Comparison of ENCODE assay signal across 26 cellular contexts in the genomic region with DNA sequence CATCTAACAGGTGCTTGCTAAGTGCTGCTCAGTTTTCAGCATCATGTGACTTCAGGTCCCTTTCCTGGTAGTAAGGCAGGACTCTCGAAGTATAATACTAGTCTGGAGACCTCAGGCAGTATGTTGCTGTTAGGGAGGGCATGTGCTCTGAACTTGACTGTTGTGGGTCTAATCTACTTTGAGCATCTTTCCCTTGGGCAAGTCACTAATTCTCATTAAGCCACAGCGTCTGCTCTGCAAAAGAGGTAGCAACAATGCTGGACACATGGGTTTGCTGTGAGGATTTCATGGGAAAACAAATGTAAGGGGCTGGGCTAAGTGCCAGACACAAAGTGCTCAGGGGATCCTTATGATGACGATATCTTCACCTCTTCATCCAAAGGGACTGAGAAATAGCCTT.
"Had no signal": no experiment of that assay in that cellular context is flagged by ENCODE, and none has a peak within 500 bp of the region (broad histone marks: within the 10 kb centered on the region; RNA-seq: fewer than 3 reads in every experiment).

No MANE protein-coding gene starts in this region.

- H3K27me3 ChIP-seq: esophagus squamous epithelium, gastroesophageal sphincter, testis, uterus had no signal

- H3K27ac ChIP-seq: esophagus squamous epithelium, gastroesophageal sphincter, testis, uterus, VCaP had no signal

- H3K4me2 ChIP-seq: smooth muscle cell had no signal

- H3K4me3 Mint-ChIP-seq: activated CD4-positive, alpha-beta T cell treated with anti-CD3 and anti-CD28 coated beads, Interleukin-2, amount 10 ng/mL, durations not matched to agents 7 days and 5 days; activated CD8-positive, alpha-beta memory T cell treated with anti-CD3 and anti-CD28 coated beads, Interleukin-2, amount 10 ng/mL, durations not matched to agents 7 days and 5 days; activated CD8-positive, alpha-beta T cell treated with anti-CD3 and anti-CD28 coated beads for 36 hours; activated naive CD8-positive, alpha-beta T cell treated with anti-CD3 and anti-CD28 coated beads, Interleukin-2, amount 50 U/mL, for 24 hours; endodermal cell; memory B cell; neural crest cell; stimulated activated naive B cell treated with anti-CD40 and anti-IgM and Interleukin-4, amounts not matched to agents 10 μg/mL and 1 μg/mL and 100 μg/mL, for 72 hours had no signal

- H3K36me3 Mint-ChIP-seq: activated CD8-positive, alpha-beta memory T cell treated with anti-CD3 and anti-CD28 coated beads, Interleukin-2, amount 10 ng/mL, durations not matched to agents 7 days and 5 days; memory B cell; stimulated activated naive B cell treated with anti-CD40 and anti-IgM and Interleukin-4, amounts not matched to agents 10 μg/mL and 1 μg/mL and 100 μg/mL, for 72 hours had no signal

- H3K4me3 ChIP-seq: esophagus squamous epithelium, gastroesophageal sphincter, smooth muscle cell, testis, uterus had no signal

- H3K36me3 ChIP-seq: esophagus squamous epithelium, gastroesophageal sphincter, uterus had no signal

- H3K27me3 Mint-ChIP-seq: stimulated activated naive B cell treated with anti-CD40 and anti-IgM and Interleukin-4, amounts not matched to agents 10 μg/mL and 1 μg/mL and 100 μg/mL, for 72 hours had no signal

- H3K9me3 Mint-ChIP-seq: activated CD4-positive, alpha-beta T cell treated with anti-CD3 and anti-CD28 coated beads, Interleukin-2, amount 10 ng/mL, durations not matched to agents 7 days and 5 days; activated CD8-positive, alpha-beta T cell treated with anti-CD3 and anti-CD28 coated beads for 36 hours; activated naive CD8-positive, alpha-beta T cell treated with anti-CD3 and anti-CD28 coated beads, Interleukin-2, amount 50 U/mL, for 24 hours; endodermal cell; memory B cell; neural crest cell; stimulated activated naive B cell treated with anti-CD40 and anti-IgM and Interleukin-4, amounts not matched to agents 10 μg/mL and 1 μg/mL and 100 μg/mL, for 72 hours had no signal

- H3K4me1 ChIP-seq: esophagus squamous epithelium, testis, uterus had no signal

- ATAC-seq: activated CD8-positive, alpha-beta memory T cell treated with anti-CD3 and anti-CD28 coated beads, Interleukin-2, amount 10 ng/mL, durations not matched to agents 7 days and 5 days; activated CD8-positive, alpha-beta T cell treated with anti-CD3 and anti-CD28 coated beads for 36 hours; activated naive CD8-positive, alpha-beta T cell treated with anti-CD3 and anti-CD28 coated beads, Interleukin-2, amount 50 U/mL, for 24 hours; gastroesophageal sphincter; sciatic nerve; stimulated activated naive B cell treated with anti-CD40 and anti-IgM and Interleukin-4, amounts not matched to agents 10 μg/mL and 1 μg/mL and 100 μg/mL, for 72 hours had no signal

- H3K4me1 Mint-ChIP-seq: activated CD4-positive, alpha-beta T cell treated with anti-CD3 and anti-CD28 coated beads, Interleukin-2, amount 10 ng/mL, durations not matched to agents 7 days and 5 days; activated CD8-positive, alpha-beta memory T cell treated with anti-CD3 and anti-CD28 coated beads, Interleukin-2, amount 10 ng/mL, durations not matched to agents 7 days and 5 days; activated naive CD8-positive, alpha-beta T cell treated with anti-CD3 and anti-CD28 coated beads, Interleukin-2, amount 50 U/mL, for 24 hours; endodermal cell; memory B cell; neural crest cell; stimulated activated naive B cell treated with anti-CD40 and anti-IgM and Interleukin-4, amounts not matched to agents 10 μg/mL and 1 μg/mL and 100 μg/mL, for 72 hours had no signal

- DNase-seq: activated CD4-positive, alpha-beta T cell treated with anti-CD3 and anti-CD28 coated beads, Interleukin-2, amount 10 ng/mL, durations not matched to agents 7 days and 5 days; activated CD4-positive, CD25-positive, alpha-beta regulatory T cell treated with anti-CD3 and anti-CD28 coated beads, Interleukin-2, amount 50 U/mL, for 72 hours; activated CD8-positive, alpha-beta memory T cell treated with anti-CD3 and anti-CD28 coated beads, Interleukin-2, amount 10 ng/mL, durations not matched to agents 7 days and 5 days; activated CD8-positive, alpha-beta T cell treated with anti-CD3 and anti-CD28 coated beads for 36 hours; activated gamma-delta T cell; activated naive CD4-positive, alpha-beta T cell treated with anti-CD3 and anti-CD28 coated beads, Interleukin-2, amount 50 U/mL, for 16 hours; activated naive CD8-positive, alpha-beta T cell treated with anti-CD3 and anti-CD28 coated beads, Interleukin-2, amount 50 U/mL, for 24 hours; activated T-cell treated with anti-CD3 and anti-CD28 coated beads for 4 hours; cortex of kidney; endodermal cell; esophagus squamous epithelium; head of caudate nucleus; hypothalamus; posterior cingulate gyrus; stimulated activated CD4-positive, alpha-beta T cell treated with anti-CD3 and anti-CD28 coated beads, Interleukin-15, amount 100 ng/mL, for 24 hours; stimulated activated CD8-positive, alpha-beta memory T cell treated with anti-CD3 and anti-CD28 coated beads, Interleukin-4, amount 100 ng/mL, for 48 hours; stimulated activated naive B cell treated with anti-CD40 and anti-IgM and Interleukin-4, amounts not matched to agents 10 μg/mL and 1 μg/mL and 100 μg/mL, for 72 hours; testis; trophoblast cell; uterus had no signal

- H3K27ac Mint-ChIP-seq: activated CD4-positive, alpha-beta T cell treated with anti-CD3 and anti-CD28 coated beads, Interleukin-2, amount 10 ng/mL, durations not matched to agents 7 days and 5 days; activated CD8-positive, alpha-beta memory T cell treated with anti-CD3 and anti-CD28 coated beads, Interleukin-2, amount 10 ng/mL, durations not matched to agents 7 days and 5 days; activated CD8-positive, alpha-beta T cell treated with anti-CD3 and anti-CD28 coated beads for 36 hours; activated naive CD8-positive, alpha-beta T cell treated with anti-CD3 and anti-CD28 coated beads, Interleukin-2, amount 50 U/mL, for 24 hours; endodermal cell; memory B cell; stimulated activated naive B cell treated with anti-CD40 and anti-IgM and Interleukin-4, amounts not matched to agents 10 μg/mL and 1 μg/mL and 100 μg/mL, for 72 hours had no signal
